8 cellular contexts compared by ENCODE assay signal in the genomic region with DNA sequence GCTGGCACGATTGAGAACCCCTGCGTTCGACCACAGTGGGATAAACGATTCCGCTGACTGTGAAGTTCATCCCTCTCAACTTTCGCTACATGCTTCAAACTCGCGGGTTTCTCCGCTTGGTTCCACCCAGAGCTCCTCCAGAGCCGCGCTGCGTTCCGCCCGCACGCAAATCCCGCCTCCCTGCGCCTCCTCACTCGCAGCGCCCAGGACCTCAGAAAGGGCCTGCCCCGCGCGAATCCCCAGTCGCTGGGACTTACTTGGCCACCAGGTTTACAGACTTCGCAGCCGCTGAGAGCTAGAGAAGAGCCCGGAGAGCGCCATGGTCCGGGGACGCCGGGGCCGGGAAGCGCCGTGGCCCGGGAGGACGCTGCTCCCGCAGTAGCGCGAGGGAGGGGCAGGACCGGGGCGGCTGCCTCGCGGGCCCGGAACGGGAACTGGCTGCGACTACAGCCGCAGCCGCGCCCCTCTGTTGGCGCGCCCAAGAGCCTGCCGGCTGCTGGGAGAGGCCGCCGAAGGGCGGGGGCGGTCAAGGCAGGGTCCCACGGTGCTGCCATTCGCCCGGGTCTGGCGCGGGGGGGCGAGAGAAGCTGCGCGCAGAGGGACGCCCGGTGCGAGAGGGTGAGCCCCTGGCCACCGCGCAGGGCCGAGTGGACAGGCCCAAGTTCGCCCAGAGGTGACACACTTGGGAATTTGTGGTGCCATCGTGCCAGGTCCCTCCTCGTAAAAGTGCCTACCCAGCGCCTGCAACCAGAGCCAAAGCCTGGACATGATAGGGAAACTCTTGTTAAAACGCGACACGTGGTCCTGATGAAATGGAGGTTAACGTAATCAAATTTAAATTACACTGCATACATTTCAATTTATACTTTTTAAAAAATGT. TPM values are rescaled to one million over a fixed set of nuclear protein-coding genes. Genes with fewer than 3 reads are reported as not detected.
DNase-seq lines count a peak whose midpoint lies in the region; ATAC-seq and TF ChIP-seq lines count a peak whose summit lies in the region.

A gene with protein sequence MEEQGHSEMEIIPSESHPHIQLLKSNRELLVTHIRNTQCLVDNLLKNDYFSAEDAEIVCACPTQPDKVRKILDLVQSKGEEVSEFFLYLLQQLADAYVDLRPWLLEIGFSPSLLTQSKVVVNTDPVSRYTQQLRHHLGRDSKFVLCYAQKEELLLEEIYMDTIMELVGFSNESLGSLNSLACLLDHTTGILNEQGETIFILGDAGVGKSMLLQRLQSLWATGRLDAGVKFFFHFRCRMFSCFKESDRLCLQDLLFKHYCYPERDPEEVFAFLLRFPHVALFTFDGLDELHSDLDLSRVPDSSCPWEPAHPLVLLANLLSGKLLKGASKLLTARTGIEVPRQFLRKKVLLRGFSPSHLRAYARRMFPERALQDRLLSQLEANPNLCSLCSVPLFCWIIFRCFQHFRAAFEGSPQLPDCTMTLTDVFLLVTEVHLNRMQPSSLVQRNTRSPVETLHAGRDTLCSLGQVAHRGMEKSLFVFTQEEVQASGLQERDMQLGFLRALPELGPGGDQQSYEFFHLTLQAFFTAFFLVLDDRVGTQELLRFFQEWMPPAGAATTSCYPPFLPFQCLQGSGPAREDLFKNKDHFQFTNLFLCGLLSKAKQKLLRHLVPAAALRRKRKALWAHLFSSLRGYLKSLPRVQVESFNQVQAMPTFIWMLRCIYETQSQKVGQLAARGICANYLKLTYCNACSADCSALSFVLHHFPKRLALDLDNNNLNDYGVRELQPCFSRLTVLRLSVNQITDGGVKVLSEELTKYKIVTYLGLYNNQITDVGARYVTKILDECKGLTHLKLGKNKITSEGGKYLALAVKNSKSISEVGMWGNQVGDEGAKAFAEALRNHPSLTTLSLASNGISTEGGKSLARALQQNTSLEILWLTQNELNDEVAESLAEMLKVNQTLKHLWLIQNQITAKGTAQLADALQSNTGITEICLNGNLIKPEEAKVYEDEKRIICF (minus strand): TSS at position 436 of the 880 bp plus-strand sequence. CDS start 21,863 bp downstream, outside the sequence.

- H3K27me3 ChIP-seq in BE2C (no peaks in the 10 kb centered on the region), lung (ENCODE audit: control insufficient read depth, insufficient read depth) (no peaks in the 10 kb centered on the region)

- H3K27ac ChIP-seq in lung (ENCODE audit: low read depth in 1 of 2, low read length in 1 of 2), result peak within 1 kb of the TSS; percentile 97 to 100

- intact Hi-C loops in activated CD8-positive, alpha-beta T cell treated with anti-CD3 and anti-CD28 coated beads for 36 hours (cut with micrococcal nuclease), result loop anchor here (2.0 to 10.0 kb wide), 2 partner anchors 26 to 194 kb away; partner anchors contain the start of genes GGCT and ZNRF2

- peaks cover 53% of the 10 kb centered on the region for H3K4me1 Mint-ChIP-seq in activated CD8-positive, alpha-beta T cell treated with anti-CD3 and anti-CD28 coated beads for 36 hours (ENCODE audit: low read depth)

- no peaks in the 10 kb centered on the region for H3K9me3 ChIP-seq in BE2C
- H3K9me3 ChIP-seq in lung (ENCODE audit: control insufficient read depth in 2 of 2, insufficient read depth in 1 of 2, low read length in 1 of 2), result no peaks in the 10 kb centered on the region

- POLR2A ChIA-PET in activated CD8-positive, alpha-beta T cell treated with anti-CD3 and anti-CD28 coated beads for 36 hours (lab: Charles Lee), result interaction anchor here (0.6 to 2.6 kb wide), 10 partner anchors 9 to 1593 kb away, joined by 3 to 12 read pairs (median 3); partner anchors contain the start of genes GARS1 and MTURN

- no peaks in the 10 kb centered on the region for H3K27me3 Mint-ChIP-seq in activated CD8-positive, alpha-beta T cell treated with anti-CD3 and anti-CD28 coated beads for 36 hours

- H3K36me3 ChIP-seq in BE2C (no peaks in the 10 kb centered on the region), lung (ENCODE audit: control insufficient read depth in 2 of 2, insufficient read depth in 2 of 2, low read length in 2 of 2) (no peaks in the 10 kb centered on the region)

- peak within 1 kb of the TSS; percentile 91 for H3K27ac Mint-ChIP-seq in activated CD8-positive, alpha-beta T cell treated with anti-CD3 and anti-CD28 coated beads for 36 hours

- H3K36me3 Mint-ChIP-seq in activated CD8-positive, alpha-beta T cell treated with anti-CD3 and anti-CD28 coated beads for 36 hours (ENCODE audit: low read depth), result peaks cover 12% of the 10 kb centered on the region

- H3K4me3 Mint-ChIP-seq in activated CD8-positive, alpha-beta T cell treated with anti-CD3 and anti-CD28 coated beads for 36 hours, result peak within 1 kb of the TSS; percentile 93

- ATAC-seq in GM19035 (IDR thresholded peaks at IDR 0.05; ENCODE audit: unreplicated experiment) (peak; percentile 94), HG03354 (IDR thresholded peaks at IDR 0.05; ENCODE audit: poor library complexity, severe bottlenecking, unreplicated experiment) (peak; percentile 92), lung (ENCODE audit: insufficient read depth, low FRiP score) (peak; percentile 88)
- ATAC-seq in activated CD8-positive, alpha-beta T cell treated with anti-CD3 and anti-CD28 coated beads for 36 hours, result peak; percentile 89

- no peak for TF ChIP-seq CTCF in BE2C (IDR thresholded peaks at IDR 0.05; ENCODE audit: low read depth, low read length)
- TF ChIP-seq CTCF in activated CD8-positive, alpha-beta T cell treated with anti-CD3 and anti-CD28 coated beads for 36 hours (IDR thresholded peaks at IDR 0.05), result peak; percentile 22
- TF ChIP-seq CTCF in lung (IDR thresholded peaks at IDR 0.05; ENCODE audit: control extremely low read depth, extremely low read depth), result no peak

- H3K4me1 ChIP-seq in BE2C, result no peaks in the 10 kb centered on the region
- H3K4me1 ChIP-seq in lung (ENCODE audit: control insufficient read depth in 2 of 2, insufficient read depth in 2 of 2, low read length in 2 of 2), result peaks cover 18 to 33% of the 10 kb centered on the region in 2 donors

- H3K9me3 Mint-ChIP-seq in activated CD8-positive, alpha-beta T cell treated with anti-CD3 and anti-CD28 coated beads for 36 hours, result no peaks in the 10 kb centered on the region

- peak within 1 kb of the TSS; percentile 83 for H3K4me3 ChIP-seq in BE2C (ENCODE audit: low read depth, low read length)
- H3K4me3 ChIP-seq in lung, result peak within 1 kb of the TSS; percentile 57

- peak; percentile 79 for DNase-seq in BE2C
- peak; percentile 75 for DNase-seq in NCI-H526 treated with DMSO at 0.1 percent for 48 hours (lab: John Stamatoyannopoulos, UW)
- peak; percentile 73 for DNase-seq in activated CD8-positive, alpha-beta T cell treated with anti-CD3 and anti-CD28 coated beads for 36 hours
- DNase-seq in effector CD4-positive, alpha-beta T cell, result peak; percentile 45
- DNase-seq in lung (ENCODE audit: low spot score), result peak; percentile 73
- DNase-seq in stimulated activated CD4-positive, alpha-beta T cell treated with anti-CD3 and anti-CD28 coated beads, TNF-alpha, amount 100 ng/mL, for 4 hours (ENCODE audit: low read depth in 3 of 3), result peak; percentile 29 to 49 (median 41)

- CTCF ChIA-PET in activated CD8-positive, alpha-beta T cell treated with anti-CD3 and anti-CD28 coated beads for 36 hours (lab: Charles Lee), result interaction anchor here (0.8 to 1.4 kb wide), 7 partner anchors 13 to 314 kb away, joined by 3 to 5 read pairs (median 3); no protein-coding TSS in a partner anchor

- WGBS in lung, 2 donors, result 1% methylated on average over 59 to 77 of the region's 77 CpGs

RNA-seq across cellular contexts. Expression of the gene that starts here (rescaled TPM):
- polyA plus RNA-seq in BE2C (2012; ENCODE audit: insufficient read depth, insufficient read length, low read depth), result 1.5 TPM
- 10 to 100 TPM; 11.5 to 12.5 TPM for total RNA-seq in activated CD8-positive, alpha-beta T cell treated with anti-CD3 and anti-CD28 coated beads for 36 hours
- 10 to 100 TPM; 22.0 to 46.1 TPM for total RNA-seq in lung
- 10 to 100 TPM; 11.5 to 21.0 TPM for polyA plus RNA-seq in lung

Comparison
In these comparisons a context has a peak if more than half of its experiments do, and no peak if none do; other contexts are left out.
1. Peak in every context shown above with its lines: DNase-seq, ATAC-seq, H3K4me3 ChIP-seq and H3K27ac ChIP-seq.